ENCODE assay signal across 2 cellular contexts in the genomic region with DNA sequence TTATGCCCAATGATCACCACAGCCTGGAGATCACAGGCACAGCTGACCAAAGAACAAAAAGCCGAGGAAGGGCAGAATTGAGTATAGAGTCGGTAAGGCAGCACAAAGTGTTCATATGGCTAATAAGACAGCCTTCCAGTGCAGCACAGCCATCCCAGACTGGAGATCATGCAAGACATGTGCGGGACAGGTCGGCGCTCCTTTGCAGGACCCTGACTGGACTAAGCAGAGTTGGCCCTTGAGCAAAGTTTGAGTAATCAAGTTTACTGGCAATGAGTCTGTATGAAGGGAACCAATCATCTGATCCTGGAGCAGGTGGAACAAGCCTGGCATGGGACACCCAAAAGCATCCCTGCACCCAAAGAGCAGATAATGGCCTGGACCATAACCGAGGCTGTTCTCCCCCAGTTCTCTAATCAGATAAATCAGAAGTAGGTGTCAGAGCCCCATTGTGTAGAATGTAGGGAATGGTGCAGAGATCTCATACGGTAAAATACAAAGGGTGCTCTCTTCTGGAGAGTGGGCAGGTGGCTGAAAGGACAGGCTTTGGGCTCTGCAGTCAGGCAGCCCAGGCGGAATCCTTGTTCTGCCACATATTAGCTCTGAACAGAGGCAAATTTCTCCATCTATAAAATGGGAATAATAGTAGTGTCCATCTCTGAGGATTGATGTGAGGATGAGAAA.
TF ChIP-seq lines count a peak whose summit lies in the region.

No MANE protein-coding gene starts in this region.

TF ChIP-seq in HepG2, 621 proteins besides CTCF, POLR2A, EP300 and RAD21:
- TF ChIP-seq ZNF510 (CRISPR knock-in tag; IDR thresholded peaks at IDR 0.05; ENCODE audit: low read depth) (no peak), NFAT5 (CRISPR knock-in tag; IDR thresholded peaks at IDR 0.05) (no peak), ZNF17 (CRISPR knock-in tag; IDR thresholded peaks at IDR 0.05) (no peak), SRSF9 (IDR thresholded peaks at IDR 0.05; ENCODE audit: borderline replicate concordance, insufficient read depth, low read depth, low read length, poor library complexity, severe bottlenecking) (no peak), JUND (CRISPR knock-in tag; IDR thresholded peaks at IDR 0.05) (no peak)

TF ChIP-seq in H1, 55 proteins besides CTCF, POLR2A, EP300 and RAD21:
- TF ChIP-seq SAP30 (IDR thresholded peaks at IDR 0.05; ENCODE audit: insufficient read depth, insufficient replicate concordance, low read length) (no peak), YY1 (IDR thresholded peaks at IDR 0.05; ENCODE audit: low read depth, low read length) (no peak), HDAC2 (IDR thresholded peaks at IDR 0.05; ENCODE audit: borderline replicate concordance in 1 of 2, low read depth in 2 of 2, low read length in 2 of 2) (no peak), RXRA (IDR thresholded peaks at IDR 0.05; ENCODE audit: insufficient read depth, low read depth, low read length) (no peak), SP1 (IDR thresholded peaks at IDR 0.05; ENCODE audit: low read depth, low read length) (no peak), PHF8 (conservative IDR thresholded peaks at IDR 0.05; ENCODE audit: low read depth, low read length) (no peak), RNF2 (IDR thresholded peaks at IDR 0.05; ENCODE audit: borderline replicate concordance, low read depth, low read length, missing control alignments, poor library complexity, severe bottlenecking) (no peak), MAFK (IDR thresholded peaks at IDR 0.05; ENCODE audit: low read depth, low read length) (no peak), FOSL1 (IDR thresholded peaks at IDR 0.05; ENCODE audit: insufficient read depth, low read depth, low read length) (no peak), SIX5 (IDR thresholded peaks at IDR 0.05; ENCODE audit: low read depth, low read length) (no peak), CTBP2 (IDR thresholded peaks at IDR 0.05; ENCODE audit: borderline replicate concordance, insufficient read depth, insufficient read length, low read length) (no peak)
